8 cellular contexts compared by ENCODE assay signal in the genomic region with DNA sequence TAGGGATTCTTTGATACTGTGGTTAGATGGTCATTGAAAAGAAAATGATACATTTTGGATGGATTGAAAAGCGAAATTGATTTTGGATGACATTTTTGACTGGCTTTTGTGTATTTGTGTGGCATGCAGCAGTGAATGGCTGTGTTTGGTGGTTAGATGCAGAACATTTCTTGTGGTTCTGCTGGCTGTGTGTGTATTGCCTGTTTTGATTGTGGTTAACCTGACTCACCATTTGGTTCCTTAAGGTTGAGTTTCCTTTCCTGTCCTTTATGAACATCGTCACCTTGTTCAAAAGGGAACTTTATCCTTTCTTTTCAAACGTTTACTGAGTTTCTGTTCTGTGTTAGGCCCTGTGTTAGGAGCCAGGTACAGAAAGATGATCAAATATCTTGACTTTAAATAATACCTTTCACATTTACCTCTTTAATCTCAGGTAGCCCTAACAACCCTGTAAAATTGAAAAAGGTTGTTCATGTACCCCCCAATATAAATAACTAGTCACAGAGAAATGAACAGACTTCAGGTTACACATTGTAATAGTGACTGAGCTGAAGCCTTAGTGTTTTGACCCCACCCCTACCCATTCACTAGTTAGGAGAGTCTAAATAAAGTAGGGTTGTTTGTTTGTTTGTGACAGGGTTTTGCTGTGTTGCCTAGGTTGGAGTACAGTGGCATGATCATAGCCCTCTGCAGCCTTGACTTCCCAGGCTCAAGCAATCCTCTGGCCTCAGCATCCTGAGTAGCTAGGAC. TPM values are rescaled to one million over a fixed set of nuclear protein-coding genes. Genes with fewer than 3 reads are reported as not detected.
DNase-seq lines count a peak whose midpoint lies in the region; ATAC-seq, FAIRE-seq and TF ChIP-seq lines count a peak whose summit lies in the region.

No MANE protein-coding gene starts in this region.

- no peak overlapping the region for H4K8ac ChIP-seq in mesenchymal stem cell (ENCODE audit: low read length)

- H2BK120ac ChIP-seq in mesenchymal stem cell (ENCODE audit: low read depth, low read length) = no peak overlapping the region

- peak overlapping the region; percentile 46 for H3K27ac ChIP-seq in mesenchymal stem cell (ENCODE audit: low read length, poor library complexity, severe bottlenecking)
- no peak overlapping the region for H3K27ac ChIP-seq in prostate gland
- no peak overlapping the region for H3K27ac ChIP-seq in kidney (ENCODE audit: low read depth in 2 of 2, low read length in 2 of 2)

- peak overlapping the region; percentile 5 for H2AK5ac ChIP-seq in mesenchymal stem cell (ENCODE audit: low read length, severe bottlenecking)

- H3K4me3 ChIP-seq in mesenchymal stem cell (ENCODE audit: insufficient read depth in 1 of 2, low read depth in 1 of 2, low read length in 2 of 2) (no peak overlapping the region), prostate gland (no peak overlapping the region), kidney (ENCODE audit: low read length in 2 of 2) (no peak overlapping the region)

- H3K9ac ChIP-seq in mesenchymal stem cell (ENCODE audit: low read length) = no peak overlapping the region
- no peak overlapping the region for H3K9ac ChIP-seq in kidney (ENCODE audit: low read length in 2 of 2)

- H3K18ac ChIP-seq in mesenchymal stem cell (ENCODE audit: low read depth in 1 of 2, low read length in 2 of 2) = no peak overlapping the region

- no peak overlapping the region for H3K4me3 Mint-ChIP-seq in activated CD4-positive, alpha-beta memory T cell treated with anti-CD3 and anti-CD28 coated beads for 36 hours

- no peak overlapping the region for H3K4ac ChIP-seq in mesenchymal stem cell (ENCODE audit: low read depth in 1 of 2, low read length in 2 of 2)

- peaks cover 44% of the 10 kb centered on the region for H3K79me1 ChIP-seq in mesenchymal stem cell (replicated peaks; ENCODE audit: low read length, poor library complexity, severe bottlenecking)

- H2BK5ac ChIP-seq in mesenchymal stem cell (ENCODE audit: low read depth, low read length, poor library complexity, severe bottlenecking) = no peak overlapping the region

- no peak overlapping the region for H2AFZ ChIP-seq in mesenchymal stem cell (ENCODE audit: low read depth, low read length)

- no peak overlapping the region for H4K91ac ChIP-seq in mesenchymal stem cell (ENCODE audit: low read length)

- H3K4me1 ChIP-seq in mesenchymal stem cell (ENCODE audit: control insufficient read depth, insufficient read depth, low read depth, low read length) (peaks cover 13% of the 10 kb centered on the region), prostate gland (replicated peaks) (no peaks in the 10 kb centered on the region), kidney (ENCODE audit: control insufficient read depth in 1 of 2, insufficient read depth in 1 of 2, low read depth in 1 of 2, low read length in 2 of 2) (peaks cover 19 to 21% of the 10 kb centered on the region in 2 donors)

- WGBS in mesenchymal stem cell = 85% methylated on average over 1 of the region's 3 CpGs
- 67% methylated on average over 3 of the region's 3 CpGs for WGBS in prostate gland

- H3K36me3 Mint-ChIP-seq in activated CD4-positive, alpha-beta memory T cell treated with anti-CD3 and anti-CD28 coated beads for 36 hours = peaks cover 1% of the 10 kb centered on the region

- POLR2A ChIA-PET in activated CD4-positive, alpha-beta memory T cell treated with anti-CD3 and anti-CD28 coated beads for 36 hours (lab: Charles Lee) = no interaction called here

- H3K4me2 ChIP-seq in mesenchymal stem cell (ENCODE audit: low read length, poor library complexity, severe bottlenecking) = no peak overlapping the region

- H3K9me3 ChIP-seq in mesenchymal stem cell (ENCODE audit: control insufficient read depth, low read length) (no peaks in the 10 kb centered on the region), prostate gland (no peaks in the 10 kb centered on the region), kidney (ENCODE audit: control insufficient read depth in 1 of 2, low read length in 2 of 2) (no peaks in the 10 kb centered on the region)

- H3K27me3 ChIP-seq in mesenchymal stem cell (ENCODE audit: control insufficient read depth in 1 of 2, insufficient read depth in 1 of 2, low read length in 2 of 2) (no peaks in the 10 kb centered on the region), prostate gland (replicated peaks; ENCODE audit: insufficient read depth) (no peaks in the 10 kb centered on the region)

- peak overlapping the region in 1 of 2 experiments; percentile 21 for H2BK12ac ChIP-seq in mesenchymal stem cell (ENCODE audit: low read length in 2 of 2)

- no peak overlapping the region for H2BK15ac ChIP-seq in mesenchymal stem cell (ENCODE audit: low read depth, poor library complexity, severe bottlenecking)

- intact Hi-C loops in activated CD4-positive, alpha-beta memory T cell treated with anti-CD3 and anti-CD28 coated beads for 36 hours (cut with micrococcal nuclease) = loop anchor here (1.0 kb wide), 1 partner anchor 24 kb away; a partner anchor contains a TSS
- intact Hi-C loops in prostate gland (cut with DNase I) = no loop called here
- intact Hi-C loops in kidney (cut with DNase I) = no loop called here

- CTCF ChIA-PET in activated CD4-positive, alpha-beta memory T cell treated with anti-CD3 and anti-CD28 coated beads for 36 hours (lab: Charles Lee) = interaction anchor here (1.3 kb wide), 1 partner anchor 26 kb away, joined by 3 read pairs; a partner anchor contains a TSS

- no peak for FAIRE-seq in kidney (lab: Jason Lieb, UNC)

- no peak overlapping the region for H3K14ac ChIP-seq in mesenchymal stem cell (ENCODE audit: low read length in 2 of 2)

- peaks cover 2% of the 10 kb centered on the region for H3K27me3 Mint-ChIP-seq in activated CD4-positive, alpha-beta memory T cell treated with anti-CD3 and anti-CD28 coated beads for 36 hours

- H3K4me1 Mint-ChIP-seq in activated CD4-positive, alpha-beta memory T cell treated with anti-CD3 and anti-CD28 coated beads for 36 hours (ENCODE audit: low read depth) = peaks cover 29% of the 10 kb centered on the region

- no peak for TF ChIP-seq POLR2A in prostate gland (IDR thresholded peaks at IDR 0.05)

- H3K27ac Mint-ChIP-seq in activated CD4-positive, alpha-beta memory T cell treated with anti-CD3 and anti-CD28 coated beads for 36 hours = peak overlapping the region; percentile 31

- no peaks in the 10 kb centered on the region for H3K9me3 Mint-ChIP-seq in activated CD4-positive, alpha-beta memory T cell treated with anti-CD3 and anti-CD28 coated beads for 36 hours

- TF ChIP-seq CTCF in prostate gland (IDR thresholded peaks at IDR 0.05) = no peak
- no peak for TF ChIP-seq CTCF in kidney (IDR thresholded peaks at IDR 0.05; ENCODE audit: borderline replicate concordance, extremely low read depth, insufficient read depth)

- DNase-seq in activated CD4-positive, alpha-beta memory T cell treated with anti-CD3 and anti-CD28 coated beads for 36 hours = peak; percentile 64
- DNase-seq in mesenchymal stem cell (peak; percentile 86), prostate gland (ENCODE audit: low spot score) (no peak), LoVo (ENCODE audit: low spot score) (no peak), HUDEP-2 (lab: John Stamatoyannopoulos, UW; ENCODE audit: unreplicated experiment in 76 of 76) (no peak), kidney (no peak)

- H3K36me3 ChIP-seq in mesenchymal stem cell (ENCODE audit: control insufficient read depth in 1 of 2, insufficient read depth in 2 of 2, low read depth in 1 of 2, low read length in 2 of 2) (no peaks in the 10 kb centered on the region), prostate gland (no peaks in the 10 kb centered on the region), kidney (ENCODE audit: control insufficient read depth in 1 of 2, insufficient read depth in 2 of 2, low read length in 2 of 2) (no peaks in the 10 kb centered on the region)

- ATAC-seq in GM18499 (IDR thresholded peaks at IDR 0.05; ENCODE audit: insufficient read depth, unreplicated experiment) (peak; percentile 82), HG03097 (IDR thresholded peaks at IDR 0.05; ENCODE audit: low FRiP score, unreplicated experiment) (peak; percentile 78)

- H3K23ac ChIP-seq in mesenchymal stem cell (ENCODE audit: low read length in 2 of 2) = no peak overlapping the region

RNA-seq across cellular contexts. Expression of a gene that starts 23.8 kb away (rescaled TPM):
- total RNA-seq in activated CD4-positive, alpha-beta memory T cell treated with anti-CD3 and anti-CD28 coated beads for 36 hours = 1 to 10 TPM; 7.2 to 7.7 TPM
- polyA plus RNA-seq in mesenchymal stem cell (2013, experiment 1 of 2) = 5.8 TPM
- 5.7 TPM for polyA plus RNA-seq in mesenchymal stem cell (2013, experiment 2 of 2)
- 10 to 100 TPM; 20.5 to 68.4 TPM for total RNA-seq in prostate gland
- total RNA-seq in kidney = 25.9 TPM
- 9.4 TPM for polyA plus RNA-seq in kidney (ENCODE audit: insufficient read depth, low read depth, low replicate concordance)

RNA-seq across cellular contexts. Expression of a gene that starts 25.0 kb away (rescaled TPM):
- total RNA-seq in activated CD4-positive, alpha-beta memory T cell treated with anti-CD3 and anti-CD28 coated beads for 36 hours = 10 to 100 TPM; 27.2 to 29.0 TPM
- polyA plus RNA-seq in mesenchymal stem cell (2013, experiment 1 of 2) = 29.3 TPM
- 30.4 TPM for polyA plus RNA-seq in mesenchymal stem cell (2013, experiment 2 of 2)
- 10 to 100 TPM; 14.8 to 38.6 TPM for total RNA-seq in prostate gland
- total RNA-seq in kidney = 21.1 TPM
- 27.3 TPM for polyA plus RNA-seq in kidney (ENCODE audit: insufficient read depth, low read depth, low replicate concordance)

Comparison
In these comparisons a context has a peak if more than half of its experiments do, and no peak if none do; other contexts are left out.
1. DNase-seq: peak in activated CD4-positive, alpha-beta memory T cell treated with anti-CD3 and anti-CD28 coated beads for 36 hours (single experiment) and mesenchymal stem cell (single experiment); none in prostate gland (single experiment), LoVo (single experiment), HUDEP-2 (0 of 76) and kidney (single experiment).